ENCODE assay signal across 26 cellular contexts in genomic region chr12:2842948-2843347, GRCh38. TPM values are rescaled to one million over a fixed set of nuclear protein-coding genes. Genes with fewer than 3 reads are reported as not detected.
"Had no signal": no experiment of that assay in that cellular context is flagged by ENCODE, and none has a peak within 500 bp of the region (broad histone marks: within the 10 kb centered on the region; RNA-seq: fewer than 3 reads in every experiment).

No MANE protein-coding gene starts in this region.

- H3K27ac ChIP-seq: brain microvascular endothelial cell, neural progenitor cell, suprapubic skin, uterus, WERI-Rb-1 had no signal

- H3K4me3 ChIP-seq: neural progenitor cell, suprapubic skin, uterus had no signal

- H3K9me3 ChIP-seq: suprapubic skin, uterus had no signal

- H3K4me1 ChIP-seq: uterus had no signal

- H3K36me3 ChIP-seq: brain microvascular endothelial cell, neural progenitor cell, uterus, WERI-Rb-1 had no signal

- H3K27me3 ChIP-seq: brain microvascular endothelial cell, neural progenitor cell, suprapubic skin, uterus had no signal

- DNase-seq: activated CD4-positive, alpha-beta T cell treated with anti-CD3 and anti-CD28 coated beads, Interleukin-2, amount 10 ng/mL, durations not matched to agents 7 days and 5 days; activated CD4-positive, CD25-positive, alpha-beta regulatory T cell treated with anti-CD3 and anti-CD28 coated beads, Interleukin-2, amount 50 U/mL, for 72 hours; activated CD8-positive, alpha-beta memory T cell treated with anti-CD3 and anti-CD28 coated beads, Interleukin-2, amount 10 ng/mL, durations not matched to agents 7 days and 5 days; activated CD8-positive, alpha-beta T cell treated with anti-CD3 and anti-CD28 coated beads for 36 hours; activated gamma-delta T cell treated with Interleukin-2 at 50 U/mL for 16 hours; anterior cingulate cortex; brain microvascular endothelial cell; cerebellar nuclear complex; dermis blood vessel endothelial cell; effector memory CD4-positive, alpha-beta T cell; naive thymus-derived CD8-positive, alpha-beta T cell; retina; stimulated activated CD4-positive, alpha-beta T cell treated with anti-CD3 and anti-CD28 coated beads, Interleukin-12 subunit alpha, Interleukin-12 subunit beta, amount 100 ng/mL, for 4 hours; stimulated activated naive CD8-positive, alpha-beta T cell treated with anti-CD3 and anti-CD28 coated beads, Interleukin-15, amount 100 ng/mL, for 72 hours; T-helper 1 cell; trophoblast cell; uterus; WERI-Rb-1 had no signal

- ATAC-seq: activated CD8-positive, alpha-beta memory T cell treated with anti-CD3 and anti-CD28 coated beads, Interleukin-2, amount 10 ng/mL, durations not matched to agents 7 days and 5 days; activated CD8-positive, alpha-beta T cell treated with anti-CD3 and anti-CD28 coated beads for 36 hours; left lobe of liver; naive thymus-derived CD8-positive, alpha-beta T cell; stimulated activated naive CD8-positive, alpha-beta T cell treated with anti-CD3 and anti-CD28 coated beads, Interleukin-15, amount 100 ng/mL, for 72 hours had no signal

RNA-seq across cellular contexts. Expression of gene NRIP2, which starts 8.1 kb away (rescaled TPM):
- total RNA-seq: activated CD4-positive, alpha-beta T cell treated with anti-CD3 and anti-CD28 coated beads, Interleukin-2, amount 10 ng/mL, durations not matched to agents 7 days and 5 days; activated CD8-positive, alpha-beta memory T cell treated with anti-CD3 and anti-CD28 coated beads, Interleukin-2, amount 10 ng/mL, durations not matched to agents 7 days and 5 days; activated CD8-positive, alpha-beta T cell treated with anti-CD3 and anti-CD28 coated beads for 36 hours; dermis blood vessel endothelial cell; frontal cortex; lung microvascular endothelial cell; naive thymus-derived CD8-positive, alpha-beta T cell; osteoblast had no signal

RNA-seq across cellular contexts. Expression of gene TEX52, which starts 13.9 kb away (rescaled TPM):
- total RNA-seq: dermis blood vessel endothelial cell; frontal cortex; left lobe of liver; lung microvascular endothelial cell; naive thymus-derived CD8-positive, alpha-beta T cell; osteoblast; posterior vena cava; skeletal muscle tissue; suprapubic skin; uterus had no signal
